1 cellular context compared by ENCODE assay signal in the genomic region with DNA sequence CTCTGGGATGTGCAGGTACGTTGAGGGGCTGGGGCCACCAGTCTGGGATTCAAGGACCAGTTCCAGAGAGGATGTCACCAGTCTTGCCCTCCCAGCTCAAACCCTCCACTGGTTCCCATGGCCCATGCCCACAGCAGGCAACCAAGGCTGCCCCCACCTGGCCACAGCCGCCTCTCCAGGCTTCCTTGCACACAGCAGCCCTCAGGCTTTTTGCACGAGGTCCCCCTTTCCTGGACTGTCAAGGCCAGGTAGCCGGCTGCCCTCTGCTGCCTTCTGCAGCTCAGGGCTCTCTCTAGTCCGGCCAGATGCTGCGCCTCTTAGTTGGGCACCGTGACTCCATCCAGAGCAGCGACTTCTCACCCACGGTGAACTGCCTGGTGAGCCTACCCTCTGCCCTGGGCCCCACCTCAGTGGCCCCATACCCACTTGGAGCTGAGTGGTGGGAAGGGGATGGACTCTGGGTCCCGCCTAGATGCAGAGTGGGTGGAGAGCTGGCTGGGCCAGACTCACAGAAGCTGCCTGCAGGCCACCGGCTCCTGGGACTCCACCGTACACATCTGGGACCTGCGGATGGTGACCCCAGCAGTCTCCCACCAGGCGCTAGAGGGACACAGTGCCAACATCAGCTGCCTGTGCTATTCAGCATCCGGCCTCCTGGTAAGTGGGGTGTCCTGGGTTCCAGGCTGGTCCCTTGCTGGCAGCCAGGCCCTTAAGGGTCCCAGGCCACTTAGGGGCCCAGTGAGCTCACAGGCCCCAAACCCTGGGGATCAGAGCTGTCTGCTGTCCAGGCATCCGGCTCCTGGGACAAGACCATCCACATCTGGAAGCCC.
A peak's percentile ranks its signal among the peaks of the same experiment; 100 is the strongest.
TF ChIP-seq lines count a peak whose summit lies in the region.

No MANE protein-coding gene starts in this region.

TF ChIP-seq in A549, 52 proteins besides CTCF, POLR2A, EP300 and RAD21 (continued from another document):
- TF ChIP-seq CBX2 (IDR thresholded peaks at IDR 0.05; ENCODE audit: borderline replicate concordance, low read depth) (no peak), PHF8 (IDR thresholded peaks at IDR 0.05; ENCODE audit: borderline replicate concordance, low read depth) (no peak), RARB (CRISPR knock-in tag; IDR thresholded peaks at IDR 0.05) (no peak), ATOH8 (CRISPR knock-in tag; IDR thresholded peaks at IDR 0.05; ENCODE audit: low read depth) (no peak), FOXS1 (CRISPR knock-in tag; IDR thresholded peaks at IDR 0.05) (no peak), MAFK (IDR thresholded peaks at IDR 0.05; ENCODE audit: partially characterized antibody) (no peak), NFE2L2 (conservative IDR thresholded peaks at IDR 0.05; ENCODE audit: low read length) (no peak), TP53 (CRISPR knock-in tag; IDR thresholded peaks at IDR 0.05) (no peak), CBX8 (IDR thresholded peaks at IDR 0.05) (no peak), FOSL2 (IDR thresholded peaks at IDR 0.05) (no peak), FOSL2 (CRISPR knock-in tag; IDR thresholded peaks at IDR 0.05) (no peak), SREBF2 (IDR thresholded peaks at IDR 0.05) (no peak), RNF2 (IDR thresholded peaks at IDR 0.05; ENCODE audit: borderline replicate concordance, low read depth) (no peak), CHD4 (IDR thresholded peaks at IDR 0.05; ENCODE audit: borderline replicate concordance) (no peak), JUN (IDR thresholded peaks at IDR 0.05) (no peak), CHD2 (IDR thresholded peaks at IDR 0.05; ENCODE audit: low read length, partially characterized antibody) (no peak), HEYL (CRISPR knock-in tag; IDR thresholded peaks at IDR 0.05) (no peak), BHLHE40 (IDR thresholded peaks at IDR 0.05; ENCODE audit: low read depth, low read length) (no peak), EHMT2 (IDR thresholded peaks at IDR 0.05; ENCODE audit: low read depth) (no peak), E2F6 (IDR thresholded peaks at IDR 0.05; ENCODE audit: borderline replicate concordance, low read depth) (0 out of 2 replicates have a peak, but pooled peaks have one; percentile 2), RCOR1 (IDR thresholded peaks at IDR 0.05; ENCODE audit: low read depth, low read length) (no peak), MYC (IDR thresholded peaks at IDR 0.05; ENCODE audit: borderline replicate concordance, low read length) (no peak), RFX5 (IDR thresholded peaks at IDR 0.05) (no peak), KDM5A (IDR thresholded peaks at IDR 0.05) (no peak), TFCP2L1 (CRISPR knock-in tag; IDR thresholded peaks at IDR 0.05) (no peak), ZNF302 (CRISPR knock-in tag; IDR thresholded peaks at IDR 0.05) (no peak), KDM1A (IDR thresholded peaks at IDR 0.05; ENCODE audit: low read depth) (no peak), ZC3H11A (IDR thresholded peaks at IDR 0.05) (no peak), SMC3 (IDR thresholded peaks at IDR 0.05) (peak; percentile 42; the same call in 2 of the 3 replicates), MAX (IDR thresholded peaks at IDR 0.05) (peak; percentile 50), ZFP36 (IDR thresholded peaks at IDR 0.05; ENCODE audit: borderline replicate concordance, partially characterized antibody) (no peak), ZSCAN20 (CRISPR knock-in tag; IDR thresholded peaks at IDR 0.05) (no peak), PBX3 (IDR thresholded peaks at IDR 0.05) (peak; percentile 73), CEBPB (IDR thresholded peaks at IDR 0.05) (no peak), NR3C1 (IDR thresholded peaks at IDR 0.05) (no peak), NPAS2 (CRISPR knock-in tag; IDR thresholded peaks at IDR 0.05; ENCODE audit: borderline replicate concordance) (no peak)
- TF ChIP-seq, protein P1, sequence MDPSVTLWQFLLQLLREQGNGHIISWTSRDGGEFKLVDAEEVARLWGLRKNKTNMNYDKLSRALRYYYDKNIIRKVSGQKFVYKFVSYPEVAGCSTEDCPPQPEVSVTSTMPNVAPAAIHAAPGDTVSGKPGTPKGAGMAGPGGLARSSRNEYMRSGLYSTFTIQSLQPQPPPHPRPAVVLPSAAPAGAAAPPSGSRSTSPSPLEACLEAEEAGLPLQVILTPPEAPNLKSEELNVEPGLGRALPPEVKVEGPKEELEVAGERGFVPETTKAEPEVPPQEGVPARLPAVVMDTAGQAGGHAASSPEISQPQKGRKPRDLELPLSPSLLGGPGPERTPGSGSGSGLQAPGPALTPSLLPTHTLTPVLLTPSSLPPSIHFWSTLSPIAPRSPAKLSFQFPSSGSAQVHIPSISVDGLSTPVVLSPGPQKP (IDR thresholded peaks at IDR 0.05; ENCODE audit: low read depth, low read length): no peak
- TF ChIP-seq, protein P2, sequence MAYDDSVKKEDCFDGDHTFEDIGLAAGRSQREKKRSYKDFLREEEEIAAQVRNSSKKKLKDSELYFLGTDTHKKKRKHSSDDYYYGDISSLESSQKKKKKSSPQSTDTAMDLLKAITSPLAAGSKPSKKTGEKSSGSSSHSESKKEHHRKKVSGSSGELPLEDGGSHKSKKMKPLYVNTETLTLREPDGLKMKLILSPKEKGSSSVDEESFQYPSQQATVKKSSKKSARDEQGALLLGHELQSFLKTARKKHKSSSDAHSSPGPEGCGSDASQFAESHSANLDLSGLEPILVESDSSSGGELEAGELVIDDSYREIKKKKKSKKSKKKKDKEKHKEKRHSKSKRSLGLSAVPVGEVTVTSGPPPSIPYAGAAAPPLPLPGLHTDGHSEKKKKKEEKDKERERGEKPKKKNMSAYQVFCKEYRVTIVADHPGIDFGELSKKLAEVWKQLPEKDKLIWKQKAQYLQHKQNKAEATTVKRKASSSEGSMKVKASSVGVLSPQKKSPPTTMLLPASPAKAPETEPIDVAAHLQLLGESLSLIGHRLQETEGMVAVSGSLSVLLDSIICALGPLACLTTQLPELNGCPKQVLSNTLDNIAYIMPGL (CRISPR knock-in tag; IDR thresholded peaks at IDR 0.05; ENCODE audit: borderline replicate concordance): no peak
- TF ChIP-seq, protein P3, sequence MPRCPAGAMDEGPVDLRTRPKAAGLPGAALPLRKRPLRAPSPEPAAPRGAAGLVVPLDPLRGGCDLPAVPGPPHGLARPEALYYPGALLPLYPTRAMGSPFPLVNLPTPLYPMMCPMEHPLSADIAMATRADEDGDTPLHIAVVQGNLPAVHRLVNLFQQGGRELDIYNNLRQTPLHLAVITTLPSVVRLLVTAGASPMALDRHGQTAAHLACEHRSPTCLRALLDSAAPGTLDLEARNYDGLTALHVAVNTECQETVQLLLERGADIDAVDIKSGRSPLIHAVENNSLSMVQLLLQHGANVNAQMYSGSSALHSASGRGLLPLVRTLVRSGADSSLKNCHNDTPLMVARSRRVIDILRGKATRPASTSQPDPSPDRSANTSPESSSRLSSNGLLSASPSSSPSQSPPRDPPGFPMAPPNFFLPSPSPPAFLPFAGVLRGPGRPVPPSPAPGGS (IDR thresholded peaks at IDR 0.05): no peak
